ENCODE assay signal across 8 cellular contexts in genomic region chr6:33082702-33083101, GRCh38. TPM values are rescaled to one million over a fixed set of nuclear protein-coding genes. Genes with fewer than 3 reads are reported as not detected.
DNase-seq lines count a peak whose midpoint lies in the region; ATAC-seq and FAIRE-seq lines count a peak whose summit lies in the region.

No MANE protein-coding gene starts in this region.

- FAIRE-seq in RCC 7860 (lab: Jason Lieb, UNC), result no peak

- ATAC-seq in GM18511 (IDR thresholded peaks at IDR 0.05; ENCODE audit: unreplicated experiment) (no peak), HG03045 (IDR thresholded peaks at IDR 0.05; ENCODE audit: unreplicated experiment) (no peak)

- in situ Hi-C loops in KBM-7 (cut with MboI; ENCODE audit: low pct_unique_long_range_greater_than_20kb, low sequenced_read_pairs), result no loop called here

- DNase-seq in DMS53 treated with DMSO at 0.1 percent for 48 hours (lab: John Stamatoyannopoulos, UW; ENCODE audit: unreplicated experiment) (peak; percentile 24), KBM-7 (peak; percentile 73), amniotic stem cell (lab: John Stamatoyannopoulos, UW) (peak; percentile 14), islet precursor cell (peak; percentile 80), mesenteric fat pad (ENCODE audit: low spot score) (no peak), RCC 7860 (ENCODE audit: low spot score) (no peak)

RNA-seq across cellular contexts. Expression of gene HLA-DPB1, which starts 6.9 kb away (rescaled TPM):
- 52.5 TPM for total RNA-seq in mesenteric fat pad

RNA-seq across cellular contexts. Expression of gene HLA-DPA1, which starts 9.3 kb away (rescaled TPM):
- total RNA-seq in mesenteric fat pad, result 82.5 TPM

Comparison
In these comparisons a context has a peak if more than half of its experiments do, and no peak if none do; other contexts are left out.
1. DNase-seq: peak in DMS53 treated with DMSO at 0.1 percent for 48 hours (single experiment), KBM-7 (single experiment), amniotic stem cell (single experiment) and islet precursor cell (single experiment); none in mesenteric fat pad (single experiment) and RCC 7860 (single experiment).